In the genomic region with DNA sequence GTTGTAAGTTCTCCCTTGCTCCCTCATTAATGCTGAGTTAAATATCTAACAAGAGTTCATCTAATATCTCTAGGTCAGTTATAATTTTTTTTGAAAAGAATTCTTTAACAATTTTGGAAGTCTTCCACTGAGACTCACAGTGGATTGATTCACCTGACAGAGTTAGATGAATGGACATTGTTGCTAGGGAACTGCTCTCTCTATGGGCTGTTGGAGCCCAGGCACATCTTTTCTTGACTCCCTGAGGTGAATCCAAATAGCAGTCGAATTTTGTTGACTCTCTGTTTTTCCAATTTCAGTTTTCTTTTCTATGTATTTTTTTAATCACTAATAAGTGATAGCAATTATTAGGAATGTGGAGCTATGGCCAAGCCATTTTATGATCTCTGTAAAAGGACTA, we compare ENCODE assay signal across 23 cellular contexts.
"Had no signal": no experiment of that assay in that cellular context is flagged by ENCODE, and none has a peak within 500 bp of the region (broad histone marks: within the 10 kb centered on the region; RNA-seq: fewer than 3 reads in every experiment).

No MANE protein-coding gene starts in this region.

- H3K79me2 ChIP-seq: hepatocyte had no signal

- H3K9me3 Mint-ChIP-seq: dendritic cell treated with granulocyte-macrophage colony-stimulating factor and Interleukin-4, amounts not matched to agents 40 ng/mL and 50 ng/mL, for 4 days had no signal

- DNase-seq: colonic mucosa; cortex of kidney; effector CD8-positive, alpha-beta T cell; foreskin keratinocyte; heart left ventricle; hypothalamus; immature natural killer cell; islet precursor cell; kidney; kidney glomerular epithelial cell; left colon; left lung; left ventricle myocardium superior; lower lobe of right lung; mesendoderm; midbrain; naive thymus-derived CD4-positive, alpha-beta T cell had no signal

- H3K27me3 Mint-ChIP-seq: dendritic cell treated with granulocyte-macrophage colony-stimulating factor and Interleukin-4, amounts not matched to agents 40 ng/mL and 50 ng/mL, for 4 days; memory B cell; naive thymus-derived CD4-positive, alpha-beta T cell had no signal

- ATAC-seq: foreskin keratinocyte; gastroesophageal sphincter; heart left ventricle; left colon; left lung; left ventricle myocardium superior; lower lobe of right lung; naive thymus-derived CD4-positive, alpha-beta T cell had no signal

- H3K4me1 ChIP-seq: colonic mucosa, foreskin keratinocyte, gastroesophageal sphincter, heart left ventricle, left lung, lower lobe of right lung had no signal

- H3K27me3 ChIP-seq: colonic mucosa, esophagus muscularis mucosa, foreskin keratinocyte, gastroesophageal sphincter, heart left ventricle, hepatocyte, left lung had no signal

- FAIRE-seq: endothelial cell of umbilical vein had no signal

- H3K4me1 Mint-ChIP-seq: immature natural killer cell; memory B cell; naive thymus-derived CD4-positive, alpha-beta T cell had no signal

- H3K36me3 Mint-ChIP-seq: immature natural killer cell; memory B cell; naive thymus-derived CD4-positive, alpha-beta T cell had no signal

- H3K4me3 Mint-ChIP-seq: dendritic cell treated with granulocyte-macrophage colony-stimulating factor and Interleukin-4, amounts not matched to agents 40 ng/mL and 50 ng/mL, for 4 days; immature natural killer cell; memory B cell; naive thymus-derived CD4-positive, alpha-beta T cell had no signal

- H3K4me3 ChIP-seq: colonic mucosa, esophagus muscularis mucosa, gastroesophageal sphincter, heart left ventricle, hepatocyte, left lung, lower lobe of right lung had no signal

- H3K4me2 ChIP-seq: hepatocyte had no signal

- H3K9me3 ChIP-seq: colonic mucosa, gastroesophageal sphincter, lower lobe of right lung had no signal

- H3K27ac Mint-ChIP-seq: dendritic cell treated with granulocyte-macrophage colony-stimulating factor and Interleukin-4, amounts not matched to agents 40 ng/mL and 50 ng/mL, for 4 days; immature natural killer cell; memory B cell; naive thymus-derived CD4-positive, alpha-beta T cell had no signal

- H2AFZ ChIP-seq: hepatocyte had no signal

- H3K36me3 ChIP-seq: colonic mucosa, esophagus muscularis mucosa, gastroesophageal sphincter, heart left ventricle, left lung, lower lobe of right lung had no signal

- H3K27ac ChIP-seq: colonic mucosa, esophagus muscularis mucosa, foreskin keratinocyte, gastroesophageal sphincter, heart left ventricle, hepatocyte, left lung, lower lobe of right lung had no signal
